8 cellular contexts compared by ENCODE assay signal in the genomic region with DNA sequence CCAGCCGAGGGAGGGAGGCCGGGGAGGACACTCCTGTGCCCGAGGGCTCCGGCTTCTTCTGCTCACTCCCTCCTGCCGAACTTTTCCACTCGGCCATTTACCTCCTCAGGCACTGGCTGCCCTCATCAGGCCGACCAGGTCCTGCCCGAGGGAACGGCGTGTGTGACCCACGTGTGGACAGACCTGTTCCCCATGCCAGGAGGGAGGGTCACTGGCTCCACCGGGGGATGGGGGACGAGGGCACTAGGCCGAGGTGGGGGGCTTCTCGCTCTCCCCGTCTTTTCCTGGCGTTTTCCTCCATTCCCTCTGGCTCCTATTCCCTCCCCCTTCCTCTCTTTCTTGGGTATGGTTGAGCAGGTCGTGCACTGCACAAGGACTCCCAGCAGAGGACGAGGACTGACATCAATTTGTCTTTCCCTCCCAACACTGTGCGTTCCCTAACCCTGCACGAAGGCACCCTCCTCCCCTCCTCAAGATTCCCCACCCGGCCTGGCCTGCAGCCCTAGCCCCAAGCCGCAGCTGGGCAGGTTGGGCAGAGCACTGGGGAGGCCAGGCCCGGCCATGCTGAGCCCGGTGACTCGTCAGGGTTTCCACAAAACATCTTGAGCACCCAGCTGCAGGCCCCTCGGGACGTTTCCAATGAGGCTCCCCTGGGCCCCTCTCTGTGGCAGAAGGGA. TPM values are rescaled to one million over a fixed set of nuclear protein-coding genes. Genes with fewer than 3 reads are reported as not detected.
DNase-seq lines count a peak whose midpoint lies in the region; ATAC-seq and TF ChIP-seq lines count a peak whose summit lies in the region.

No MANE protein-coding gene starts in this region.

- no peaks in the 10 kb centered on the region for H3K9me3 Mint-ChIP-seq in activated CD4-positive, alpha-beta T cell treated with anti-CD3 and anti-CD28 coated beads for 36 hours (ENCODE audit: low read depth)
- H3K9me3 Mint-ChIP-seq in stimulated activated naive B cell treated with anti-CD40 and anti-IgM and Interleukin-4, amounts not matched to agents 10 μg/mL and 1 μg/mL and 100 μg/mL, for 72 hours = no peaks in the 10 kb centered on the region

- H3K27ac Mint-ChIP-seq in activated CD4-positive, alpha-beta T cell treated with anti-CD3 and anti-CD28 coated beads for 36 hours = peak overlapping the region; percentile 31
- peak overlapping the region; percentile 90 for H3K27ac Mint-ChIP-seq in stimulated activated naive B cell treated with anti-CD40 and anti-IgM and Interleukin-4, amounts not matched to agents 10 μg/mL and 1 μg/mL and 100 μg/mL, for 72 hours

- H3K27me3 Mint-ChIP-seq in activated CD4-positive, alpha-beta T cell treated with anti-CD3 and anti-CD28 coated beads for 36 hours = peaks cover 20% of the 10 kb centered on the region
- H3K27me3 Mint-ChIP-seq in stimulated activated naive B cell treated with anti-CD40 and anti-IgM and Interleukin-4, amounts not matched to agents 10 μg/mL and 1 μg/mL and 100 μg/mL, for 72 hours = peaks cover 0 to 2% of the 10 kb centered on the region in 2 donors

- H3K36me3 Mint-ChIP-seq in activated CD4-positive, alpha-beta T cell treated with anti-CD3 and anti-CD28 coated beads for 36 hours (ENCODE audit: low read depth) = peaks cover 14% of the 10 kb centered on the region
- H3K36me3 Mint-ChIP-seq in stimulated activated naive B cell treated with anti-CD40 and anti-IgM and Interleukin-4, amounts not matched to agents 10 μg/mL and 1 μg/mL and 100 μg/mL, for 72 hours = peaks cover 20% of the 10 kb centered on the region in 2 donors

- H3K4me3 ChIP-seq in fibroblast of the aortic adventitia (ENCODE audit: low read depth, low read length) = peak overlapping the region; percentile 38

- peak overlapping the region; percentile 56 for H3K4me3 Mint-ChIP-seq in activated CD4-positive, alpha-beta T cell treated with anti-CD3 and anti-CD28 coated beads for 36 hours
- peak overlapping the region; percentile 83 to 91 for H3K4me3 Mint-ChIP-seq in stimulated activated naive B cell treated with anti-CD40 and anti-IgM and Interleukin-4, amounts not matched to agents 10 μg/mL and 1 μg/mL and 100 μg/mL, for 72 hours

- no peak for DNase-seq in activated CD4-positive, alpha-beta T cell treated with anti-CD3 and anti-CD28 coated beads for 36 hours
- DNase-seq in activated CD4-positive, alpha-beta T cell treated with anti-CD3 and anti-CD28 coated beads, Interleukin-2, amount 50 U/mL, for 4 hours = no peak
- DNase-seq in RKO (ENCODE audit: low spot score) (peak; percentile 30), fibroblast of the aortic adventitia (ENCODE audit: low read depth) (no peak), GOT3 (lab: John Stamatoyannopoulos, UW) (no peak), superior temporal gyrus (ENCODE audit: extremely low spot score) (no peak)
- DNase-seq in stimulated activated naive B cell treated with anti-CD40 and anti-IgM and Interleukin-4, amounts not matched to agents 10 μg/mL and 1 μg/mL and 100 μg/mL, for 72 hours = no peak

- CTCF ChIA-PET in activated CD4-positive, alpha-beta T cell treated with anti-CD3 and anti-CD28 coated beads for 36 hours (lab: Charles Lee) = no interaction called here

- H3K4me1 Mint-ChIP-seq in activated CD4-positive, alpha-beta T cell treated with anti-CD3 and anti-CD28 coated beads for 36 hours = peaks cover 42% of the 10 kb centered on the region
- peaks cover 45 to 68% of the 10 kb centered on the region in 2 donors for H3K4me1 Mint-ChIP-seq in stimulated activated naive B cell treated with anti-CD40 and anti-IgM and Interleukin-4, amounts not matched to agents 10 μg/mL and 1 μg/mL and 100 μg/mL, for 72 hours

- no peak for TF ChIP-seq CTCF in fibroblast of the aortic adventitia (IDR thresholded peaks at IDR 0.05; ENCODE audit: insufficient read depth, low read length)

- intact Hi-C loops in activated CD4-positive, alpha-beta T cell treated with anti-CD3 and anti-CD28 coated beads for 36 hours (cut with DNase I, micrococcal nuclease) = loop anchor here (1.0 to 10.0 kb wide), 6 partner anchors 16 to 150 kb away; a partner anchor contains a TSS

- no peak for ATAC-seq in activated CD4-positive, alpha-beta T cell treated with anti-CD3 and anti-CD28 coated beads for 36 hours
- ATAC-seq in stimulated activated naive B cell treated with anti-CD40 and anti-IgM and Interleukin-4, amounts not matched to agents 10 μg/mL and 1 μg/mL and 100 μg/mL, for 72 hours (replicated peaks) = no peak
- ATAC-seq in GM18873 (IDR thresholded peaks at IDR 0.05; ENCODE audit: low FRiP score, unreplicated experiment) = no peak

- POLR2A ChIA-PET in activated CD4-positive, alpha-beta T cell treated with anti-CD3 and anti-CD28 coated beads for 36 hours (lab: Charles Lee) = no interaction called here

RNA-seq across cellular contexts. Expression of a gene that starts 3.2 kb away (rescaled TPM):
- under 1 TPM in 1 of 2 experiments, not detected in 1; 0.18 TPM for total RNA-seq in activated CD4-positive, alpha-beta T cell treated with anti-CD3 and anti-CD28 coated beads for 36 hours
- total RNA-seq in fibroblast of the aortic adventitia (ENCODE audit: low replicate concordance) = not detected in 2 replicates

RNA-seq across cellular contexts. Expression of a gene that starts 15.7 kb away (rescaled TPM):
- 100 to 1,000 TPM; 155 to 200 TPM for total RNA-seq in activated CD4-positive, alpha-beta T cell treated with anti-CD3 and anti-CD28 coated beads for 36 hours
- 41.5 and 98.0 TPM in 2 replicates for total RNA-seq in fibroblast of the aortic adventitia (ENCODE audit: low replicate concordance)

RNA-seq across cellular contexts. Expression of a gene that starts 27.8 kb away (rescaled TPM):
- total RNA-seq in activated CD4-positive, alpha-beta T cell treated with anti-CD3 and anti-CD28 coated beads for 36 hours = 10 to 100 TPM; 62.8 to 81.1 TPM
- 24.4 and 97.4 TPM in 2 replicates for total RNA-seq in fibroblast of the aortic adventitia (ENCODE audit: low replicate concordance)

RNA-seq across cellular contexts. Expression of a gene that starts 51.2 kb away (rescaled TPM):
- 1 to 10 TPM; 3.6 to 4.1 TPM for total RNA-seq in activated CD4-positive, alpha-beta T cell treated with anti-CD3 and anti-CD28 coated beads for 36 hours
- not detected in 2 replicates for total RNA-seq in fibroblast of the aortic adventitia (ENCODE audit: low replicate concordance)
